In genomic region chr16:88983157-88983556, GRCh38 we compare ENCODE assay signal across 1 cellular context.
TF ChIP-seq lines count a peak whose summit lies in the region.

No MANE protein-coding gene starts in this region.

TF ChIP-seq in H1, 55 proteins besides CTCF, POLR2A, EP300 and RAD21:
- no peak for TF ChIP-seq SAP30 (IDR thresholded peaks at IDR 0.05; ENCODE audit: insufficient read depth, insufficient replicate concordance, low read length)
- no peak for TF ChIP-seq SIN3A (conservative IDR thresholded peaks at IDR 0.05 in 1 of 2, IDR thresholded peaks at IDR 0.05 in 1 of 2; ENCODE audit: low read depth in 1 of 2, low read length in 2 of 2)
- TF ChIP-seq BCL11A (IDR thresholded peaks at IDR 0.05; ENCODE audit: low read depth in 2 of 2, low read length in 2 of 2): no peak
- TF ChIP-seq ATF3 (IDR thresholded peaks at IDR 0.05; ENCODE audit: insufficient read depth, low read depth, low read length): no peak
- TF ChIP-seq ZNF274 (IDR thresholded peaks at IDR 0.05; ENCODE audit: borderline replicate concordance, extremely low read depth, low read length): no peak
- no peak for TF ChIP-seq BRCA1 (IDR thresholded peaks at IDR 0.05; ENCODE audit: low read depth, low read length)
- TF ChIP-seq RBBP5 (IDR thresholded peaks at IDR 0.05; ENCODE audit: borderline replicate concordance, low read depth, low read length): no peak
- TF ChIP-seq NANOG (IDR thresholded peaks at IDR 0.05; ENCODE audit: insufficient read depth, low read depth, low read length, poor library complexity, severe bottlenecking): no peak
